20 cellular contexts compared by ENCODE assay signal in genomic region chr4:2127609-2128300, GRCh38.
DNase-seq lines count a peak whose midpoint lies in the region; ATAC-seq and TF ChIP-seq lines count a peak whose summit lies in the region.
"Had no signal": no experiment of that assay in that cellular context is flagged by ENCODE, and none has a peak within 500 bp of the region (broad histone marks: within the 10 kb centered on the region; RNA-seq: fewer than 3 reads in every experiment).

No MANE protein-coding gene starts in this region.

- no peaks in the 10 kb centered on the region for H3K9me2 ChIP-seq in GM23338 (ENCODE audit: insufficient read depth)

- H3K27ac Mint-ChIP-seq in GM23338, result no peak overlapping the region
- H3K27ac Mint-ChIP-seq in osteocyte (ENCODE audit: unreplicated experiment), result no peak overlapping the region
- H3K27ac Mint-ChIP-seq: CD4-positive, CD25-positive, alpha-beta regulatory T cell; IgD-negative memory B cell had no signal

- H3K27me3 Mint-ChIP-seq in GM23338 (ENCODE audit: insufficient read depth, low read depth, poor library complexity) (peaks cover 2% of the 10 kb centered on the region), osteocyte (ENCODE audit: unreplicated experiment) (no peaks in the 10 kb centered on the region)
- H3K27me3 Mint-ChIP-seq: IgD-negative memory B cell had no signal

- H3K4me1 ChIP-seq in GM23338 (ENCODE audit: insufficient read depth), result no peaks in the 10 kb centered on the region
- H3K4me1 ChIP-seq: BLaER1, SJCRH30 had no signal

- H3K9me3 Mint-ChIP-seq in GM23338 (peaks cover 9% of the 10 kb centered on the region; the same call in 2 of the 3 replicates), osteocyte (ENCODE audit: unreplicated experiment) (peaks cover 16% of the 10 kb centered on the region)

- no peaks in the 10 kb centered on the region for H3F3A ChIP-seq in GM23338 (replicated peaks; ENCODE audit: low read depth)

- H3K36me3 ChIP-seq in GM23338 (ENCODE audit: insufficient read depth), result no peaks in the 10 kb centered on the region
- H3K36me3 ChIP-seq: BLaER1, SJCRH30 had no signal

- H3K4me3 ChIP-seq in GM23338 (no peak overlapping the region), choroid plexus epithelial cell (ENCODE audit: low read depth, low read length) (no peak overlapping the region)
- H3K4me3 ChIP-seq: BLaER1, PC-9, SJCRH30 had no signal

- H3K36me3 Mint-ChIP-seq in GM23338 (ENCODE audit: low read depth) (no peaks in the 10 kb centered on the region), osteocyte (ENCODE audit: unreplicated experiment) (peaks cover 5% of the 10 kb centered on the region)
- H3K36me3 Mint-ChIP-seq: IgD-negative memory B cell had no signal

- no peaks in the 10 kb centered on the region for H3K79me2 ChIP-seq in GM23338 (replicated peaks; ENCODE audit: insufficient read depth)

- ATAC-seq in GM23338, result peak; percentile 44
- no peak for ATAC-seq in GM18498 (IDR thresholded peaks at IDR 0.05; ENCODE audit: unreplicated experiment)
- no peak for ATAC-seq in HG02840 (IDR thresholded peaks at IDR 0.05; ENCODE audit: low FRiP score, unreplicated experiment)
- ATAC-seq: Right ventricle myocardium inferior had no signal

- no peaks in the 10 kb centered on the region for H3K27me3 ChIP-seq in GM23338 (ENCODE audit: insufficient read depth)
- H3K27me3 ChIP-seq: BLaER1 had no signal

- no peaks in the 10 kb centered on the region for H4K20me1 ChIP-seq in GM23338 (replicated peaks; ENCODE audit: insufficient read depth)
- H4K20me1 ChIP-seq: BLaER1 had no signal

- no peak overlapping the region for H3K4me2 ChIP-seq in GM23338
- H3K4me2 ChIP-seq: BLaER1, KMS-11, PC-9 had no signal

- H3K27ac ChIP-seq in GM23338 (ENCODE audit: low read depth), result no peak overlapping the region
- H3K27ac ChIP-seq: BLaER1, KMS-11, PC-9, SJCRH30 had no signal

- H2AFZ ChIP-seq in GM23338, result no peak overlapping the region
- H2AFZ ChIP-seq: PC-9 had no signal

- DNase-seq in GM23338 (ENCODE audit: low spot score) (no peak), NCI-H524 treated with DMSO at 0.1 percent for 48 hours (lab: John Stamatoyannopoulos, UW) (peak; percentile 40), choroid plexus epithelial cell (ENCODE audit: low read depth) (peak; percentile 13), osteocyte (ENCODE audit: extremely low spot score, unreplicated experiment) (peak; percentile 59), putamen (ENCODE audit: low spot score) (no peak)
- DNase-seq: CD4-positive, CD25-positive, alpha-beta regulatory T cell; HCEC 1CT; NCI-H1048; NCI-H1694 treated with DMSO at 0.1 percent for 48 hours; NCI-H2081; NCI-H2227 treated with DMSO at 0.1 percent for 48 hours; NCI-H748 treated with DMSO at 0.1 percent for 48 hours; PC-9; SJCRH30 had no signal

- H3K4me3 Mint-ChIP-seq in GM23338 (no peak overlapping the region), osteocyte (ENCODE audit: unreplicated experiment) (no peak overlapping the region)
- H3K4me3 Mint-ChIP-seq: CD4-positive, CD25-positive, alpha-beta regulatory T cell; IgD-negative memory B cell had no signal

- no peak for TF ChIP-seq CTCF in GM23338 (conservative IDR thresholded peaks at IDR 0.05; ENCODE audit: low read depth in 2 of 2)
- no peak for TF ChIP-seq CTCF in choroid plexus epithelial cell (conservative IDR thresholded peaks at IDR 0.05; ENCODE audit: low read depth, low read length)
- no peak for TF ChIP-seq CTCF in osteocyte (IDR thresholded peaks at IDR 0.05)

- peaks cover 8% of the 10 kb centered on the region for H3K4me1 Mint-ChIP-seq in GM23338
- H3K4me1 Mint-ChIP-seq in osteocyte (ENCODE audit: unreplicated experiment), result no peaks in the 10 kb centered on the region
- H3K4me1 Mint-ChIP-seq: IgD-negative memory B cell had no signal

TF ChIP-seq in GM23338, 12 proteins besides CTCF, POLR2A, EP300 and RAD21 (continues in another document):
- TF ChIP-seq, protein P1, sequence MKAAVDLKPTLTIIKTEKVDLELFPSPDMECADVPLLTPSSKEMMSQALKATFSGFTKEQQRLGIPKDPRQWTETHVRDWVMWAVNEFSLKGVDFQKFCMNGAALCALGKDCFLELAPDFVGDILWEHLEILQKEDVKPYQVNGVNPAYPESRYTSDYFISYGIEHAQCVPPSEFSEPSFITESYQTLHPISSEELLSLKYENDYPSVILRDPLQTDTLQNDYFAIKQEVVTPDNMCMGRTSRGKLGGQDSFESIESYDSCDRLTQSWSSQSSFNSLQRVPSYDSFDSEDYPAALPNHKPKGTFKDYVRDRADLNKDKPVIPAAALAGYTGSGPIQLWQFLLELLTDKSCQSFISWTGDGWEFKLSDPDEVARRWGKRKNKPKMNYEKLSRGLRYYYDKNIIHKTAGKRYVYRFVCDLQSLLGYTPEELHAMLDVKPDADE (IDR thresholded peaks at IDR 0.05), result no peak
- no peak for TF ChIP-seq EZH2 (IDR thresholded peaks at IDR 0.05; ENCODE audit: low read depth, unreplicated experiment)
- TF ChIP-seq, protein P2, sequence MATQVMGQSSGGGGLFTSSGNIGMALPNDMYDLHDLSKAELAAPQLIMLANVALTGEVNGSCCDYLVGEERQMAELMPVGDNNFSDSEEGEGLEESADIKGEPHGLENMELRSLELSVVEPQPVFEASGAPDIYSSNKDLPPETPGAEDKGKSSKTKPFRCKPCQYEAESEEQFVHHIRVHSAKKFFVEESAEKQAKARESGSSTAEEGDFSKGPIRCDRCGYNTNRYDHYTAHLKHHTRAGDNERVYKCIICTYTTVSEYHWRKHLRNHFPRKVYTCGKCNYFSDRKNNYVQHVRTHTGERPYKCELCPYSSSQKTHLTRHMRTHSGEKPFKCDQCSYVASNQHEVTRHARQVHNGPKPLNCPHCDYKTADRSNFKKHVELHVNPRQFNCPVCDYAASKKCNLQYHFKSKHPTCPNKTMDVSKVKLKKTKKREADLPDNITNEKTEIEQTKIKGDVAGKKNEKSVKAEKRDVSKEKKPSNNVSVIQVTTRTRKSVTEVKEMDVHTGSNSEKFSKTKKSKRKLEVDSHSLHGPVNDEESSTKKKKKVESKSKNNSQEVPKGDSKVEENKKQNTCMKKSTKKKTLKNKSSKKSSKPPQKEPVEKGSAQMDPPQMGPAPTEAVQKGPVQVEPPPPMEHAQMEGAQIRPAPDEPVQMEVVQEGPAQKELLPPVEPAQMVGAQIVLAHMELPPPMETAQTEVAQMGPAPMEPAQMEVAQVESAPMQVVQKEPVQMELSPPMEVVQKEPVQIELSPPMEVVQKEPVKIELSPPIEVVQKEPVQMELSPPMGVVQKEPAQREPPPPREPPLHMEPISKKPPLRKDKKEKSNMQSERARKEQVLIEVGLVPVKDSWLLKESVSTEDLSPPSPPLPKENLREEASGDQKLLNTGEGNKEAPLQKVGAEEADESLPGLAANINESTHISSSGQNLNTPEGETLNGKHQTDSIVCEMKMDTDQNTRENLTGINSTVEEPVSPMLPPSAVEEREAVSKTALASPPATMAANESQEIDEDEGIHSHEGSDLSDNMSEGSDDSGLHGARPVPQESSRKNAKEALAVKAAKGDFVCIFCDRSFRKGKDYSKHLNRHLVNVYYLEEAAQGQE (IDR thresholded peaks at IDR 0.05; ENCODE audit: unreplicated experiment), result no peak
- no peak for TF ChIP-seq ZNF331 (CRISPR knock-in tag; IDR thresholded peaks at IDR 0.05; ENCODE audit: low read depth)
- TF ChIP-seq JUNB (IDR thresholded peaks at IDR 0.05; ENCODE audit: unreplicated experiment), result no peak
- no peak for TF ChIP-seq ZNF114 (CRISPR knock-in tag; IDR thresholded peaks at IDR 0.05)
- TF ChIP-seq STAT1 (IDR thresholded peaks at IDR 0.05; ENCODE audit: unreplicated experiment), result no peak
- TF ChIP-seq POLR2AphosphoS5 (IDR thresholded peaks at IDR 0.05; ENCODE audit: low read depth), result no peak
- no peak for TF ChIP-seq NANOG (IDR thresholded peaks at IDR 0.05; ENCODE audit: borderline replicate concordance)
- no peak for TF ChIP-seq CREB1 (CRISPR knock-in tag; IDR thresholded peaks at IDR 0.05; ENCODE audit: low read depth)

Comparison
In these comparisons a context has a peak if more than half of its experiments do, and no peak if none do; other contexts are left out.
1. DNase-seq: peak in NCI-H524 treated with DMSO at 0.1 percent for 48 hours (single experiment), choroid plexus epithelial cell (single experiment) and osteocyte (single experiment); none in GM23338 (single experiment) and putamen (single experiment).